9 cellular contexts compared by ENCODE assay signal in genomic region chr14:91063119-91063518, GRCh38.
DNase-seq lines count a peak whose midpoint lies in the region; ATAC-seq lines count a peak whose summit lies in the region.
"Had no signal": no experiment of that assay in that cellular context is flagged by ENCODE, and none has a peak within 500 bp of the region (broad histone marks: within the 10 kb centered on the region; RNA-seq: fewer than 3 reads in every experiment).

No MANE protein-coding gene starts in this region.

- peak; percentile 9 for ATAC-seq in HG03354 (IDR thresholded peaks at IDR 0.05; ENCODE audit: poor library complexity, severe bottlenecking, unreplicated experiment)
- ATAC-seq in memory B cell (ENCODE audit: low read depth): no peak
- ATAC-seq in HG02885 (IDR thresholded peaks at IDR 0.05; ENCODE audit: poor library complexity, unreplicated experiment): no peak
- ATAC-seq in HG02759 (IDR thresholded peaks at IDR 0.05; ENCODE audit: unreplicated experiment): no peak

- peaks cover 32% of the 10 kb centered on the region for H3K4me1 Mint-ChIP-seq in memory B cell

- peaks cover 11% of the 10 kb centered on the region for H3K36me3 Mint-ChIP-seq in memory B cell
- H3K36me3 Mint-ChIP-seq: brain had no signal

- intact Hi-C loops in head of caudate nucleus (cut with DNase I): loop anchor here (5.0 to 10.0 kb wide), 2 partner anchors 54 to 158 kb away; no protein-coding TSS in a partner anchor

- DNase-seq in EH (ENCODE audit: low read depth) (peak; percentile 11), T-helper 22 cell (ENCODE audit: low read depth) (peak; percentile 15), memory B cell (ENCODE audit: low spot score in 2 of 2) (no peak), kidney glomerular epithelial cell (lab: John Stamatoyannopoulos, UW) (no peak), head of caudate nucleus (no peak)

- H3K27ac Mint-ChIP-seq in memory B cell: peak overlapping the region; percentile 5

- no peak overlapping the region for H3K4me3 Mint-ChIP-seq in memory B cell

- H3K9me3 Mint-ChIP-seq in memory B cell: no peaks in the 10 kb centered on the region

- H3K27me3 Mint-ChIP-seq in memory B cell: no peaks in the 10 kb centered on the region
- H3K27me3 Mint-ChIP-seq: brain had no signal

Comparison
In these comparisons a context has a peak if more than half of its experiments do, and no peak if none do; other contexts are left out.
1. DNase-seq: peak in EH (single experiment) and T-helper 22 cell (single experiment); none in memory B cell (0 of 2), kidney glomerular epithelial cell (single experiment) and head of caudate nucleus (0 of 42).